ENCODE assay signal across 18 cellular contexts in the genomic region with DNA sequence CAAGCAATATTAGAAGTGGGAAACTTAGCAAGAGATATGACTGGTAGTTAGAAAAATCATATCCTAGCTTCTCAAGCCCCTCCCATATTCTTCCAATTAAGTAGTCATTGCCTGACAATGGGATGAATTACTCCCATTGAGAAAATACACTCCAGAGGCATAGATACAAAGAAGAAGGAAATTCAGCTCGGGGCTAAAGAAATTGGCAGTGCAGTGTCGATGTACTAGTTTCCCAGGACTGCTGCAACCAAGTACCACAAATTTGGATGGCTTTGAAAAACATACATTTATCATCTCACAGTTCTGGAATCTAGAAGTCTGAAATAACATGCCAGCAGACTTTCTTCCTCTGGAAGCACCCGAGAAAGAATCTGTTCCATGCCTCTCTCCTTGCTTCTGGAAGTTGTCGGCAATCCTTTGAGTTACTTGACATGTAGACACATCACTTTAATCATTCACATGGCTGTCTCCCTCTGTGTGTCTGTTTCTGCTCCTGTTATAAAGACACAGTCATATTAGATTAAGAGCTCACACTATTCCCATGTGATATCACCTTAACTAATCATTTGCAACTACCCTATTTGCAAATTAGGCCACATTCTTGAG.
A peak's percentile ranks its signal among the peaks of the same experiment; 100 is the strongest.
DNase-seq lines count a peak whose midpoint lies in the region; ATAC-seq and TF ChIP-seq lines count a peak whose summit lies in the region.
"Had no signal": no experiment of that assay in that cellular context is flagged by ENCODE, and none has a peak within 500 bp of the region (broad histone marks: within the 10 kb centered on the region; RNA-seq: fewer than 3 reads in every experiment).

No MANE protein-coding gene starts in this region.

- H3K4me1 Mint-ChIP-seq in naive thymus-derived CD8-positive, alpha-beta T cell, result no peaks in the 10 kb centered on the region
- peaks cover 10% of the 10 kb centered on the region for H3K4me1 Mint-ChIP-seq in activated T-cell treated with anti-CD3 and anti-CD28 coated beads, Interleukin-2, amount 50 U/mL, for 4 hours (ENCODE audit: low read depth)
- peaks cover 8% of the 10 kb centered on the region for H3K4me1 Mint-ChIP-seq in activated CD4-positive, alpha-beta T cell treated with anti-CD3 and anti-CD28 coated beads, Interleukin-2, amount 10 ng/mL, durations not matched to agents 7 days and 5 days
- H3K4me1 Mint-ChIP-seq: CD8-positive, alpha-beta memory T cell had no signal

- H3K27ac ChIP-seq in muscle layer of colon (ENCODE audit: low read depth, low read length) (peak overlapping the region; percentile 0), gastrocnemius medialis (no peak overlapping the region)
- H3K27ac ChIP-seq: KMS-11 had no signal

- no peak overlapping the region for H3K27ac Mint-ChIP-seq in naive thymus-derived CD8-positive, alpha-beta T cell
- H3K27ac Mint-ChIP-seq in activated CD4-positive, alpha-beta T cell treated with anti-CD3 and anti-CD28 coated beads, Interleukin-2, amount 10 ng/mL, durations not matched to agents 7 days and 5 days, result no peak overlapping the region

- no peaks in the 10 kb centered on the region for H3K27me3 ChIP-seq in muscle layer of colon (ENCODE audit: control insufficient read depth in 1 of 2, insufficient read depth in 2 of 2, low read length in 2 of 2)
- H3K27me3 ChIP-seq in gastrocnemius medialis, result no peaks in the 10 kb centered on the region
- H3K27me3 ChIP-seq: BE2C, MG63 had no signal

- in situ Hi-C loops in gastrocnemius medialis (cut with MboI; ENCODE audit: low sequenced_read_pairs in 4 of 4), result no loop called here

- DNase-seq in GM04504 (ENCODE audit: low read depth) (peak; percentile 26), fibroblast of mammary gland (ENCODE audit: low read depth) (peak; percentile 35), gastrocnemius medialis (no peak)
- DNase-seq in naive thymus-derived CD8-positive, alpha-beta T cell, result no peak
- DNase-seq in activated T-cell treated with anti-CD3 and anti-CD28 coated beads, Interleukin-2, amount 50 U/mL, for 4 hours, result no peak
- no peak for DNase-seq in activated CD4-positive, alpha-beta T cell treated with anti-CD3 and anti-CD28 coated beads, Interleukin-2, amount 10 ng/mL, durations not matched to agents 7 days and 5 days
- DNase-seq: ACHN; BE2C; CD8-positive, alpha-beta memory T cell; MG63; NCI-H1092 treated with DMSO at 0.1 percent for 48 hours; NCI-H1694 treated with DMSO at 0.1 percent for 48 hours; NCI-H446 treated with DMSO at 0.1 percent for 48 hours; NCI-H774; SHP77 treated with DMSO at 0.1 percent for 48 hours had no signal

- no peaks in the 10 kb centered on the region for H3K36me3 ChIP-seq in muscle layer of colon (ENCODE audit: insufficient read depth, low read length)
- H3K36me3 ChIP-seq in gastrocnemius medialis, result no peaks in the 10 kb centered on the region
- H3K36me3 ChIP-seq: BE2C, MG63 had no signal

- CTCF ChIA-PET in activated CD4-positive, alpha-beta T cell treated with anti-CD3 and anti-CD28 coated beads, Interleukin-2, amount 10 ng/mL, durations not matched to agents 7 days and 5 days (lab: Charles Lee), result no interaction called here

- TF ChIP-seq POLR2A in gastrocnemius medialis (IDR thresholded peaks at IDR 0.05), result no peak

- POLR2A ChIA-PET in naive thymus-derived CD8-positive, alpha-beta T cell (lab: Charles Lee), result no interaction called here
- POLR2A ChIA-PET in activated CD4-positive, alpha-beta T cell treated with anti-CD3 and anti-CD28 coated beads, Interleukin-2, amount 10 ng/mL, durations not matched to agents 7 days and 5 days (lab: Charles Lee), result no interaction called here

- H3K4me3 ChIP-seq in fibroblast of mammary gland (ENCODE audit: control insufficient read depth, low read depth, low read length) (no peak overlapping the region), muscle layer of colon (ENCODE audit: low read depth in 1 of 2, low read length in 2 of 2) (no peak overlapping the region), gastrocnemius medialis (no peak overlapping the region)
- H3K4me3 ChIP-seq: MG63 had no signal

- ATAC-seq in SK-N-SH treated with all-trans-retinoic acid at 6 μM for 48 hours (no peak; the same call in 2 of the 3 replicates), gastrocnemius medialis (no peak)
- no peak for ATAC-seq in naive thymus-derived CD8-positive, alpha-beta T cell
- no peak for ATAC-seq in activated T-cell treated with anti-CD3 and anti-CD28 coated beads, Interleukin-2, amount 50 U/mL, for 4 hours

- H3K36me3 Mint-ChIP-seq in naive thymus-derived CD8-positive, alpha-beta T cell, result no peaks in the 10 kb centered on the region
- H3K36me3 Mint-ChIP-seq in activated T-cell treated with anti-CD3 and anti-CD28 coated beads, Interleukin-2, amount 50 U/mL, for 4 hours (ENCODE audit: insufficient read depth), result no peaks in the 10 kb centered on the region
- no peaks in the 10 kb centered on the region for H3K36me3 Mint-ChIP-seq in activated CD4-positive, alpha-beta T cell treated with anti-CD3 and anti-CD28 coated beads, Interleukin-2, amount 10 ng/mL, durations not matched to agents 7 days and 5 days (ENCODE audit: low read depth)

- peaks cover 5 to 10% (median 9%) of the 10 kb centered on the region in 5 donors for H3K27me3 Mint-ChIP-seq in naive thymus-derived CD8-positive, alpha-beta T cell
- peaks cover 13% of the 10 kb centered on the region for H3K27me3 Mint-ChIP-seq in activated T-cell treated with anti-CD3 and anti-CD28 coated beads, Interleukin-2, amount 50 U/mL, for 4 hours (ENCODE audit: low read depth)
- peaks cover 1% of the 10 kb centered on the region for H3K27me3 Mint-ChIP-seq in activated CD4-positive, alpha-beta T cell treated with anti-CD3 and anti-CD28 coated beads, Interleukin-2, amount 10 ng/mL, durations not matched to agents 7 days and 5 days
- H3K27me3 Mint-ChIP-seq: CD8-positive, alpha-beta memory T cell had no signal

- H3K9ac ChIP-seq in muscle layer of colon (ENCODE audit: low read length), result no peak overlapping the region
- H3K9ac ChIP-seq: KMS-11 had no signal

- no peak overlapping the region for H3K4me3 Mint-ChIP-seq in naive thymus-derived CD8-positive, alpha-beta T cell
- no peak overlapping the region for H3K4me3 Mint-ChIP-seq in activated T-cell treated with anti-CD3 and anti-CD28 coated beads, Interleukin-2, amount 50 U/mL, for 4 hours
- H3K4me3 Mint-ChIP-seq in activated CD4-positive, alpha-beta T cell treated with anti-CD3 and anti-CD28 coated beads, Interleukin-2, amount 10 ng/mL, durations not matched to agents 7 days and 5 days, result no peak overlapping the region
- H3K4me3 Mint-ChIP-seq: CD8-positive, alpha-beta memory T cell had no signal

- H3K9me3 ChIP-seq in muscle layer of colon (ENCODE audit: low read length) (no peaks in the 10 kb centered on the region), gastrocnemius medialis (no peaks in the 10 kb centered on the region)
- H3K9me3 ChIP-seq: BE2C had no signal

- H3K4me1 ChIP-seq in muscle layer of colon (ENCODE audit: insufficient read depth, low read length) (peaks cover 10% of the 10 kb centered on the region), gastrocnemius medialis (no peaks in the 10 kb centered on the region)
- H3K4me1 ChIP-seq: BE2C had no signal

- intact Hi-C loops in gastrocnemius medialis (cut with DNase I; ENCODE audit: low total_unique reads), result no loop called here

- TF ChIP-seq CTCF in fibroblast of mammary gland (conservative IDR thresholded peaks at IDR 0.05; ENCODE audit: control insufficient read depth, insufficient read depth, low read depth, low read length), result no peak
- no peak for TF ChIP-seq CTCF in gastrocnemius medialis (IDR thresholded peaks at IDR 0.05 in 4 of 5, conservative IDR thresholded peaks at IDR 0.05 in 1 of 5)

- H3K9me3 Mint-ChIP-seq in naive thymus-derived CD8-positive, alpha-beta T cell, result peaks cover 0 to 10% (median 4%) of the 10 kb centered on the region in 9 donors
- H3K9me3 Mint-ChIP-seq in activated T-cell treated with anti-CD3 and anti-CD28 coated beads, Interleukin-2, amount 50 U/mL, for 4 hours, result peaks cover 4% of the 10 kb centered on the region
- H3K9me3 Mint-ChIP-seq in activated CD4-positive, alpha-beta T cell treated with anti-CD3 and anti-CD28 coated beads, Interleukin-2, amount 10 ng/mL, durations not matched to agents 7 days and 5 days, result peaks cover 7% of the 10 kb centered on the region

TF ChIP-seq in SK-N-SH treated with all-trans-retinoic acid at 6 μM for 48 hours, 23 proteins besides CTCF, POLR2A, EP300 and RAD21:
- no peak for TF ChIP-seq ZFP3 (CRISPR knock-in tag; IDR thresholded peaks at IDR 0.05)
- peak; percentile 44; the same call in 1 of the 2 replicates for TF ChIP-seq ISL1 (CRISPR knock-in tag; IDR thresholded peaks at IDR 0.05)
TF ChIP-seq in SK-N-SH treated with all-trans-retinoic acid at 6 μM for 48 hours: peak in this region for 1.

Comparison
In these comparisons a context has a peak if more than half of its experiments do, and no peak if none do; other contexts are left out.
1. DNase-seq: peak in GM04504 (single experiment) and fibroblast of mammary gland (single experiment); none in naive thymus-derived CD8-positive, alpha-beta T cell (0 of 10), activated T-cell treated with anti-CD3 and anti-CD28 coated beads, Interleukin-2, amount 50 U/mL, for 4 hours (single experiment), gastrocnemius medialis (0 of 2) and activated CD4-positive, alpha-beta T cell treated with anti-CD3 and anti-CD28 coated beads, Interleukin-2, amount 10 ng/mL, durations not matched to agents 7 days and 5 days (single experiment).